17 cellular contexts compared by ENCODE assay signal in genomic region chr2:65553504-65554074, GRCh38.
DNase-seq lines count a peak whose midpoint lies in the region; ATAC-seq and TF ChIP-seq lines count a peak whose summit lies in the region.
"Had no signal": no experiment of that assay in that cellular context is flagged by ENCODE, and none has a peak within 500 bp of the region (broad histone marks: within the 10 kb centered on the region; RNA-seq: fewer than 3 reads in every experiment).

No MANE protein-coding gene starts in this region.

- H3K9me3 Mint-ChIP-seq in type B pancreatic cell, result no peaks in the 10 kb centered on the region
- H3K9me3 Mint-ChIP-seq in activated CD4-positive, alpha-beta T cell treated with anti-CD3 and anti-CD28 coated beads, Interleukin-2, amount 10 ng/mL, durations not matched to agents 24 days and 14 days, result no peaks in the 10 kb centered on the region
- H3K9me3 Mint-ChIP-seq: activated naive CD4-positive, alpha-beta T cell treated with anti-CD3 and anti-CD28 coated beads, Interleukin-2, amount 50 U/mL, for 72 hours; GM23338; stimulated activated effector memory CD8-positive, alpha-beta T cell treated with anti-CD3 and anti-CD28 coated beads, Interleukin-12 subunit alpha, Interleukin-12 subunit beta, amount 100 ng/mL, for 72 hours had no signal

- 34% methylated on average over 10 of the region's 10 CpGs for WGBS in right lobe of liver (ENCODE audit: insufficient coverage, low coverage, low lambda C conversion rate, missing lambda C conversion rate)

- H4K20me1 ChIP-seq in SU-DHL-6 (ENCODE audit: low read depth, low read length), result no peaks in the 10 kb centered on the region

- H3K36me3 Mint-ChIP-seq in type B pancreatic cell, result no peaks in the 10 kb centered on the region
- H3K36me3 Mint-ChIP-seq in activated CD4-positive, alpha-beta T cell treated with anti-CD3 and anti-CD28 coated beads, Interleukin-2, amount 10 ng/mL, durations not matched to agents 24 days and 14 days (ENCODE audit: low read depth), result no peaks in the 10 kb centered on the region
- H3K36me3 Mint-ChIP-seq: activated naive CD4-positive, alpha-beta T cell treated with anti-CD3 and anti-CD28 coated beads, Interleukin-2, amount 50 U/mL, for 72 hours; stimulated activated effector memory CD8-positive, alpha-beta T cell treated with anti-CD3 and anti-CD28 coated beads, Interleukin-12 subunit alpha, Interleukin-12 subunit beta, amount 100 ng/mL, for 72 hours had no signal

- DNase-seq in left ventricle myocardium superior (no peak), cardiac septum (ENCODE audit: low spot score) (no peak), right lobe of liver (peak; percentile 60 to 71 (median 68)), type B pancreatic cell (ENCODE audit: extremely low spot score, unreplicated experiment) (no peak), coronary artery (ENCODE audit: low spot score) (no peak)
- DNase-seq in stimulated activated CD4-positive, alpha-beta T cell treated with anti-CD3 and anti-CD28 coated beads, Interleukin-4, amount 100 ng/mL, for 4 hours, result no peak
- DNase-seq in activated CD4-positive, alpha-beta T cell treated with anti-CD3 and anti-CD28 coated beads, Interleukin-2, amount 10 ng/mL, durations not matched to agents 24 days and 14 days, result no peak
- DNase-seq: activated T-cell treated with anti-CD3 and anti-CD28 coated beads for 4 hours had no signal

- peak overlapping the region; percentile 22 for H3K4me2 ChIP-seq in SU-DHL-6 (ENCODE audit: low read depth, low read length, poor library complexity, severe bottlenecking)
- H3K4me2 ChIP-seq: GM23338, smooth muscle cell had no signal

- H3K4me3 ChIP-seq in SU-DHL-6 (ENCODE audit: insufficient read depth, low read length, poor library complexity, severe bottlenecking) (no peak overlapping the region), right lobe of liver (peak overlapping the region in 2 of 3 donors; percentile 18 to 36), coronary artery (no peak overlapping the region)
- H3K4me3 ChIP-seq: esophagus squamous epithelium, GM23338, smooth muscle cell had no signal

- H2AFZ ChIP-seq in SU-DHL-6 (ENCODE audit: low read depth, low read length, severe bottlenecking), result no peak overlapping the region
- H2AFZ ChIP-seq: GM23338 had no signal

- H3K9me3 ChIP-seq in SU-DHL-6 (ENCODE audit: insufficient read depth, low read length), result no peaks in the 10 kb centered on the region
- no peaks in the 10 kb centered on the region for H3K9me3 ChIP-seq in right lobe of liver
- H3K9me3 ChIP-seq: breast epithelium, esophagus squamous epithelium, heart right ventricle had no signal

- no peaks in the 10 kb centered on the region for H3K4me1 ChIP-seq in right lobe of liver
- H3K4me1 ChIP-seq: breast epithelium had no signal

- no peak overlapping the region for H3K27ac Mint-ChIP-seq in type B pancreatic cell
- H3K27ac Mint-ChIP-seq in activated CD4-positive, alpha-beta T cell treated with anti-CD3 and anti-CD28 coated beads, Interleukin-2, amount 10 ng/mL, durations not matched to agents 24 days and 14 days, result no peak overlapping the region
- H3K27ac Mint-ChIP-seq: activated CD4-positive, alpha-beta T cell treated with anti-CD3 and anti-CD28 coated beads for 36 hours; GM23338; stimulated activated effector memory CD8-positive, alpha-beta T cell treated with anti-CD3 and anti-CD28 coated beads, Interleukin-12 subunit alpha, Interleukin-12 subunit beta, amount 100 ng/mL, for 72 hours had no signal

- peaks cover 11% of the 10 kb centered on the region for H3K27me3 Mint-ChIP-seq in type B pancreatic cell
- peaks cover 28% of the 10 kb centered on the region for H3K27me3 Mint-ChIP-seq in activated CD4-positive, alpha-beta T cell treated with anti-CD3 and anti-CD28 coated beads, Interleukin-2, amount 10 ng/mL, durations not matched to agents 24 days and 14 days

- H3K27me3 ChIP-seq in SU-DHL-6 (ENCODE audit: low read length), result no peaks in the 10 kb centered on the region
- H3K27me3 ChIP-seq in right lobe of liver, result no peaks in the 10 kb centered on the region
- H3K27me3 ChIP-seq: breast epithelium, heart right ventricle had no signal

- peaks cover 5% of the 10 kb centered on the region for H3K4me1 Mint-ChIP-seq in type B pancreatic cell (ENCODE audit: unreplicated experiment)
- H3K4me1 Mint-ChIP-seq in activated CD4-positive, alpha-beta T cell treated with anti-CD3 and anti-CD28 coated beads, Interleukin-2, amount 10 ng/mL, durations not matched to agents 24 days and 14 days, result peaks cover 22% of the 10 kb centered on the region

- no peak overlapping the region for H3K4me3 Mint-ChIP-seq in type B pancreatic cell
- no peak overlapping the region for H3K4me3 Mint-ChIP-seq in activated CD4-positive, alpha-beta T cell treated with anti-CD3 and anti-CD28 coated beads, Interleukin-2, amount 10 ng/mL, durations not matched to agents 24 days and 14 days
- H3K4me3 Mint-ChIP-seq: activated CD4-positive, alpha-beta T cell treated with anti-CD3 and anti-CD28 coated beads for 36 hours; GM23338; stimulated activated effector memory CD8-positive, alpha-beta T cell treated with anti-CD3 and anti-CD28 coated beads, Interleukin-12 subunit alpha, Interleukin-12 subunit beta, amount 100 ng/mL, for 72 hours had no signal

- no peak overlapping the region for H3K9ac ChIP-seq in SU-DHL-6 (ENCODE audit: low read length)

- ATAC-seq in left ventricle myocardium superior, result peak; percentile 36
- peak; percentile 79 to 85 (median 80) for ATAC-seq in right lobe of liver
- ATAC-seq: stimulated activated effector memory CD8-positive, alpha-beta T cell treated with anti-CD3 and anti-CD28 coated beads, Interleukin-12 subunit alpha, Interleukin-12 subunit beta, amount 100 ng/mL, for 72 hours had no signal

- no peaks in the 10 kb centered on the region for H3K79me2 ChIP-seq in SU-DHL-6 (ENCODE audit: insufficient read depth, low read length)

- TF ChIP-seq POLR2A in right lobe of liver (IDR thresholded peaks at IDR 0.05), result no peak

- H3K27ac ChIP-seq in SU-DHL-6 (ENCODE audit: low read depth, low read length), result 0 out of 2 replicates have a peak overlapping the region, but pooled peaks have one; percentile 8
- H3K27ac ChIP-seq in right lobe of liver, result no peak overlapping the region
- no peak overlapping the region for H3K27ac ChIP-seq in coronary artery
- H3K27ac ChIP-seq: breast epithelium, esophagus squamous epithelium, heart right ventricle had no signal

- H3K36me3 ChIP-seq in SU-DHL-6 (ENCODE audit: low read length), result no peaks in the 10 kb centered on the region
- no peaks in the 10 kb centered on the region for H3K36me3 ChIP-seq in right lobe of liver
- H3K36me3 ChIP-seq: breast epithelium, esophagus squamous epithelium, heart right ventricle had no signal

- peaks cover 14% of the 10 kb centered on the region; the same call in 1 of the 2 replicates for H3F3A ChIP-seq in SU-DHL-6 (ENCODE audit: insufficient read depth)

- no peak for TF ChIP-seq CTCF in SU-DHL-6 (IDR thresholded peaks at IDR 0.05; ENCODE audit: insufficient read depth, low read length, poor library complexity, severe bottlenecking)
- TF ChIP-seq CTCF in right lobe of liver (IDR thresholded peaks at IDR 0.05), result peak in 1 of 4 donors; percentile 2
- peak; percentile 11 for TF ChIP-seq CTCF in type B pancreatic cell (conservative IDR thresholded peaks at IDR 0.05)
- no peak for TF ChIP-seq CTCF in coronary artery (IDR thresholded peaks at IDR 0.05)

- no peaks in the 10 kb centered on the region for H3K9me2 ChIP-seq in SU-DHL-6 (replicated peaks; ENCODE audit: insufficient read depth, low read length)

- intact Hi-C loops in left ventricle myocardium superior (cut with micrococcal nuclease), result loop anchor here (5.0 kb wide), 1 partner anchor 291 kb away; no protein-coding TSS in a partner anchor
- intact Hi-C loops in cardiac septum (cut with DNase I), result loop anchor here (2.0 kb wide), 1 partner anchor 287 kb away; no protein-coding TSS in a partner anchor
- intact Hi-C loops in right lobe of liver (cut with DNase I), result loop anchor here (5.0 to 10.0 kb wide), 2 partner anchors 279 to 291 kb away; no protein-coding TSS in a partner anchor
- intact Hi-C loops in activated CD4-positive, alpha-beta T cell treated with anti-CD3 and anti-CD28 coated beads, Interleukin-2, amount 10 ng/mL, durations not matched to agents 24 days and 14 days (cut with micrococcal nuclease), result loop anchor here (1.0 to 5.0 kb wide), 5 partner anchors 116 to 496 kb away; partner anchors contain the start of gene CEP68

Comparison
In these comparisons a context has a peak if more than half of its experiments do, and no peak if none do; other contexts are left out.
1. DNase-seq: peak in right lobe of liver (3 of 3); none in left ventricle myocardium superior (single experiment), cardiac septum (single experiment), type B pancreatic cell (single experiment), stimulated activated CD4-positive, alpha-beta T cell treated with anti-CD3 and anti-CD28 coated beads, Interleukin-4, amount 100 ng/mL, for 4 hours (0 of 2), activated CD4-positive, alpha-beta T cell treated with anti-CD3 and anti-CD28 coated beads, Interleukin-2, amount 10 ng/mL, durations not matched to agents 24 days and 14 days (single experiment) and coronary artery (single experiment).
2. H3K4me3 ChIP-seq: peak in right lobe of liver (2 of 3); none in SU-DHL-6 (single experiment) and coronary artery (single experiment).